10 cellular contexts compared by ENCODE assay signal in genomic region chr22:37896939-37897338, GRCh38. TPM values are rescaled to one million over a fixed set of nuclear protein-coding genes. Genes with fewer than 3 reads are reported as not detected.
DNase-seq lines count a peak whose midpoint lies in the region; ATAC-seq and TF ChIP-seq lines count a peak whose summit lies in the region.
"Had no signal": no experiment of that assay in that cellular context is flagged by ENCODE, and none has a peak within 500 bp of the region (broad histone marks: within the 10 kb centered on the region; RNA-seq: fewer than 3 reads in every experiment).

No MANE protein-coding gene starts in this region.

- H3K27me3 ChIP-seq in HUES6 (ENCODE audit: control insufficient read depth, insufficient read depth, low read length) (no peaks in the 10 kb centered on the region), layer of hippocampus (ENCODE audit: control insufficient read depth, insufficient read depth, low read length) (no peaks in the 10 kb centered on the region), smooth muscle cell (ENCODE audit: low read depth) (no peaks in the 10 kb centered on the region)

- H4K20me1 ChIP-seq in smooth muscle cell (ENCODE audit: low read depth) = no peaks in the 10 kb centered on the region

- H3K36me3 Mint-ChIP-seq in activated T-helper 1 cell treated with anti-CD3 and anti-CD28 coated beads, Interleukin-12 subunit alpha, Interleukin-12 subunit beta, Interleukin-2, Interleukin-4 antibody, amounts not matched to agents 30 ng/mL and 10 ng/mL and 1 ng/mL, durations not matched to agents 14 hours and 24 hours and 36 hours (ENCODE audit: low read depth) = peaks cover 4% of the 10 kb centered on the region

- no peak overlapping the region for H2AFZ ChIP-seq in smooth muscle cell (ENCODE audit: low read depth)

- H3K4me3 ChIP-seq in HUES6 (ENCODE audit: low read depth, low read length) (no peak overlapping the region), smooth muscle cell (no peak overlapping the region)
- H3K4me3 ChIP-seq: thoracic aorta had no signal

- no peaks in the 10 kb centered on the region for H3K27me3 Mint-ChIP-seq in activated T-helper 1 cell treated with anti-CD3 and anti-CD28 coated beads, Interleukin-12 subunit alpha, Interleukin-12 subunit beta, Interleukin-2, Interleukin-4 antibody, amounts not matched to agents 30 ng/mL and 10 ng/mL and 1 ng/mL, durations not matched to agents 14 hours and 24 hours and 36 hours (ENCODE audit: insufficient read depth)

- H3K4me1 Mint-ChIP-seq in activated T-helper 1 cell treated with anti-CD3 and anti-CD28 coated beads, Interleukin-12 subunit alpha, Interleukin-12 subunit beta, Interleukin-2, Interleukin-4 antibody, amounts not matched to agents 30 ng/mL and 10 ng/mL and 1 ng/mL, durations not matched to agents 14 hours and 24 hours and 36 hours (ENCODE audit: low read depth) = peaks cover 25% of the 10 kb centered on the region

- TF ChIP-seq CTCF in smooth muscle cell (IDR thresholded peaks at IDR 0.05; ENCODE audit: borderline replicate concordance, insufficient read depth, poor library complexity, severe bottlenecking) = no peak

- H3K9ac ChIP-seq in HUES6 (ENCODE audit: low read length) (peak overlapping the region; percentile 3), smooth muscle cell (ENCODE audit: low read depth) (peak overlapping the region; percentile 42)

- no peak overlapping the region for H3K4me3 Mint-ChIP-seq in activated T-helper 1 cell treated with anti-CD3 and anti-CD28 coated beads, Interleukin-12 subunit alpha, Interleukin-12 subunit beta, Interleukin-2, Interleukin-4 antibody, amounts not matched to agents 30 ng/mL and 10 ng/mL and 1 ng/mL, durations not matched to agents 14 hours and 24 hours and 36 hours

- H3K79me2 ChIP-seq in smooth muscle cell (ENCODE audit: low read depth) = no peaks in the 10 kb centered on the region

- intact Hi-C loops in activated T-helper 1 cell treated with anti-CD3 and anti-CD28 coated beads, Interleukin-12 subunit alpha, Interleukin-12 subunit beta, Interleukin-2, Interleukin-4 antibody, amounts not matched to agents 30 ng/mL and 10 ng/mL and 1 ng/mL, durations not matched to agents 14 hours and 24 hours and 36 hours (cut with micrococcal nuclease) = loop anchor here (1.0 to 5.0 kb wide), 3 partner anchors 9 to 48 kb away; partner anchors contain the start of genes EIF3L and MICALL1

- DNase-seq in activated T-helper 1 cell treated with anti-CD3 and anti-CD28 coated beads, Interleukin-12 subunit alpha, Interleukin-12 subunit beta, Interleukin-2, Interleukin-4 antibody, amounts not matched to agents 30 ng/mL and 10 ng/mL and 1 ng/mL, durations not matched to agents 14 hours and 24 hours and 36 hours (ENCODE audit: low spot score) = no peak
- DNase-seq in smooth muscle cell (lab: John Stamatoyannopoulos, UW; ENCODE audit: unreplicated experiment) = no peak
- no peak for DNase-seq in NCI-H1417 (lab: John Stamatoyannopoulos, UW)
- DNase-seq in NCI-H82 treated with DMSO at 0.1 percent for 48 hours (lab: John Stamatoyannopoulos, UW; ENCODE audit: unreplicated experiment) = no peak
- DNase-seq: hippocampal formation had no signal

- H3K9me3 ChIP-seq in HUES6 (ENCODE audit: control insufficient read depth, insufficient read depth, low read depth, low read length) (no peaks in the 10 kb centered on the region), smooth muscle cell (replicated peaks; ENCODE audit: low read depth) (no peaks in the 10 kb centered on the region)
- H3K9me3 ChIP-seq: thoracic aorta had no signal

- H3K4me1 ChIP-seq in HUES6 (ENCODE audit: control insufficient read depth, insufficient read depth, low read length) = peaks cover 57% of the 10 kb centered on the region
- H3K4me1 ChIP-seq in smooth muscle cell (ENCODE audit: low read depth) = peaks cover 40% of the 10 kb centered on the region

- peak overlapping the region; percentile 25 for H3K4me2 ChIP-seq in smooth muscle cell

- WGBS in smooth muscle cell (ENCODE audit: low lambda C conversion rate) = 52% methylated on average over 3 of the region's 3 CpGs

- no peak for ATAC-seq in GM21515 (IDR thresholded peaks at IDR 0.05; ENCODE audit: unreplicated experiment)
- ATAC-seq in GM18858 (IDR thresholded peaks at IDR 0.05; ENCODE audit: unreplicated experiment) = no peak

- peak overlapping the region; percentile 89 for H3K27ac Mint-ChIP-seq in activated T-helper 1 cell treated with anti-CD3 and anti-CD28 coated beads, Interleukin-12 subunit alpha, Interleukin-12 subunit beta, Interleukin-2, Interleukin-4 antibody, amounts not matched to agents 30 ng/mL and 10 ng/mL and 1 ng/mL, durations not matched to agents 14 hours and 24 hours and 36 hours

- peaks cover 23% of the 10 kb centered on the region for H3F3A ChIP-seq in smooth muscle cell (ENCODE audit: low read depth)

- H3K36me3 ChIP-seq in HUES6 (ENCODE audit: control insufficient read depth, insufficient read depth, low read length) = peaks cover 3% of the 10 kb centered on the region; the same call in 1 of the 2 replicates
- H3K36me3 ChIP-seq in smooth muscle cell (ENCODE audit: low read depth) = no peaks in the 10 kb centered on the region
- H3K36me3 ChIP-seq: thoracic aorta had no signal

- H3K27ac ChIP-seq in HUES6 (ENCODE audit: low read depth, low read length) (peak overlapping the region; percentile 61; the same call in 1 of the 2 replicates), layer of hippocampus (ENCODE audit: low read depth, low read length) (peak overlapping the region; percentile 77), smooth muscle cell (ENCODE audit: low read depth) (peak overlapping the region; percentile 75)
- H3K27ac ChIP-seq: thoracic aorta had no signal

- H3K9me3 Mint-ChIP-seq in activated T-helper 1 cell treated with anti-CD3 and anti-CD28 coated beads, Interleukin-12 subunit alpha, Interleukin-12 subunit beta, Interleukin-2, Interleukin-4 antibody, amounts not matched to agents 30 ng/mL and 10 ng/mL and 1 ng/mL, durations not matched to agents 14 hours and 24 hours and 36 hours = no peaks in the 10 kb centered on the region

RNA-seq across cellular contexts. Expression of gene MICALL1, which starts 9.2 kb away (rescaled TPM):
- 27.3 and 31.1 TPM in 2 replicates for total RNA-seq in activated T-helper 1 cell treated with anti-CD3 and anti-CD28 coated beads, Interleukin-12 subunit alpha, Interleukin-12 subunit beta, Interleukin-2, Interleukin-4 antibody, amounts not matched to agents 30 ng/mL and 10 ng/mL and 1 ng/mL, durations not matched to agents 14 hours and 24 hours and 36 hours
- total RNA-seq in smooth muscle cell = 15.2 and 24.9 TPM in 2 replicates
- polyA plus RNA-seq in smooth muscle cell = 8.7 and 17.1 TPM in 2 replicates

RNA-seq across cellular contexts. Expression of gene EIF3L, which starts 47.7 kb away (rescaled TPM):
- 433 and 441 TPM in 2 replicates for total RNA-seq in activated T-helper 1 cell treated with anti-CD3 and anti-CD28 coated beads, Interleukin-12 subunit alpha, Interleukin-12 subunit beta, Interleukin-2, Interleukin-4 antibody, amounts not matched to agents 30 ng/mL and 10 ng/mL and 1 ng/mL, durations not matched to agents 14 hours and 24 hours and 36 hours
- 264 and 274 TPM in 2 replicates for total RNA-seq in smooth muscle cell
- polyA plus RNA-seq in smooth muscle cell = 165 and 182 TPM in 2 replicates

RNA-seq across cellular contexts. Expression of gene ANKRD54, which starts 52.8 kb away (rescaled TPM):
- total RNA-seq in activated T-helper 1 cell treated with anti-CD3 and anti-CD28 coated beads, Interleukin-12 subunit alpha, Interleukin-12 subunit beta, Interleukin-2, Interleukin-4 antibody, amounts not matched to agents 30 ng/mL and 10 ng/mL and 1 ng/mL, durations not matched to agents 14 hours and 24 hours and 36 hours = 29.9 and 30.1 TPM in 2 replicates
- total RNA-seq in smooth muscle cell = 24.5 and 26.6 TPM in 2 replicates
- 22.2 and 26.2 TPM in 2 replicates for polyA plus RNA-seq in smooth muscle cell

RNA-seq across cellular contexts. Expression of gene C22orf23, which starts 56.5 kb away (rescaled TPM):
- 0.61 TPM in 1 of 2 replicates, not detected in the other for total RNA-seq in activated T-helper 1 cell treated with anti-CD3 and anti-CD28 coated beads, Interleukin-12 subunit alpha, Interleukin-12 subunit beta, Interleukin-2, Interleukin-4 antibody, amounts not matched to agents 30 ng/mL and 10 ng/mL and 1 ng/mL, durations not matched to agents 14 hours and 24 hours and 36 hours
- 0.18 and 0.81 TPM in 2 replicates for total RNA-seq in smooth muscle cell
- 1.0 and 2.4 TPM in 2 replicates for polyA plus RNA-seq in smooth muscle cell
- total RNA-seq: thoracic aorta had no signal

RNA-seq across cellular contexts. Expression of gene POLR2F, which starts 56.6 kb away (rescaled TPM):
- 102 and 120 TPM in 2 replicates for total RNA-seq in activated T-helper 1 cell treated with anti-CD3 and anti-CD28 coated beads, Interleukin-12 subunit alpha, Interleukin-12 subunit beta, Interleukin-2, Interleukin-4 antibody, amounts not matched to agents 30 ng/mL and 10 ng/mL and 1 ng/mL, durations not matched to agents 14 hours and 24 hours and 36 hours
- 29.0 and 52.2 TPM in 2 replicates for total RNA-seq in smooth muscle cell
- polyA plus RNA-seq in smooth muscle cell = 138 and 141 TPM in 2 replicates
